27 cellular contexts compared by ENCODE assay signal in genomic region chr17:68470959-68471358, GRCh38.
"Had no signal": no experiment of that assay in that cellular context is flagged by ENCODE, and none has a peak within 500 bp of the region (broad histone marks: within the 10 kb centered on the region; RNA-seq: fewer than 3 reads in every experiment).

No MANE protein-coding gene starts in this region.

- H3K9me3 Mint-ChIP-seq: naive thymus-derived CD8-positive, alpha-beta T cell; neural crest cell; stimulated activated effector memory CD8-positive, alpha-beta T cell treated with anti-CD3 and anti-CD28 coated beads, Interleukin-12 subunit alpha, Interleukin-12 subunit beta, amount 100 ng/mL, for 72 hours; stimulated activated naive CD8-positive, alpha-beta T cell treated with anti-CD3 and anti-CD28 coated beads, Interleukin-15, Interleukin-2, amounts not matched to agents 100 ng/mL and 50 ng/mL, for 24 hours had no signal

- DNase-seq: hippocampal formation; kidney glomerular epithelial cell; left cardiac atrium; lower lobe of right lung; mammary epithelial cell; mesenchymal stem cell; naive thymus-derived CD8-positive, alpha-beta T cell; occipital lobe; ovary; right cardiac atrium; sigmoid colon; small intestine; spleen; stimulated activated CD4-positive, alpha-beta T cell treated with anti-CD3 and anti-CD28 coated beads, Interleukin-4, amount 100 ng/mL, for 24 hours; stimulated activated naive CD4-positive, alpha-beta T cell; tibial artery; trophoblast cell; upper lobe of right lung had no signal

- H3K4me1 ChIP-seq: sigmoid colon had no signal

- ATAC-seq: left cardiac atrium; left lobe of liver; lower lobe of right lung; naive thymus-derived CD8-positive, alpha-beta T cell; right cardiac atrium; stimulated activated effector memory CD8-positive, alpha-beta T cell treated with anti-CD3 and anti-CD28 coated beads, Interleukin-12 subunit alpha, Interleukin-12 subunit beta, amount 100 ng/mL, for 72 hours; upper lobe of right lung had no signal

- H3K27ac ChIP-seq: lower lobe of right lung, neutrophil, ovary, sigmoid colon, spleen, suprapubic skin, thoracic aorta, tibial artery, upper lobe of right lung had no signal

- H3K4me1 Mint-ChIP-seq: stimulated activated effector memory CD8-positive, alpha-beta T cell treated with anti-CD3 and anti-CD28 coated beads, Interleukin-12 subunit alpha, Interleukin-12 subunit beta, amount 100 ng/mL, for 72 hours had no signal

- H3K27ac Mint-ChIP-seq: naive thymus-derived CD8-positive, alpha-beta T cell; nephron; progenitor cell of endocrine pancreas; stimulated activated effector memory CD8-positive, alpha-beta T cell treated with anti-CD3 and anti-CD28 coated beads, Interleukin-12 subunit alpha, Interleukin-12 subunit beta, amount 100 ng/mL, for 72 hours; stimulated activated naive CD8-positive, alpha-beta T cell treated with anti-CD3 and anti-CD28 coated beads, Interleukin-15, Interleukin-2, amounts not matched to agents 100 ng/mL and 50 ng/mL, for 24 hours had no signal

- H3K27me3 ChIP-seq: ovary, spleen, suprapubic skin, tibial artery, upper lobe of right lung had no signal

- H3K4me3 ChIP-seq: lower lobe of right lung, ovary, sigmoid colon, spleen, suprapubic skin, thoracic aorta, tibial artery, upper lobe of right lung had no signal

- H3K36me3 ChIP-seq: lower lobe of right lung, neutrophil, ovary, sigmoid colon, spleen, suprapubic skin, thoracic aorta, tibial artery, upper lobe of right lung had no signal

- H3K27me3 Mint-ChIP-seq: progenitor cell of endocrine pancreas; stimulated activated naive CD8-positive, alpha-beta T cell treated with anti-CD3 and anti-CD28 coated beads, Interleukin-15, Interleukin-2, amounts not matched to agents 100 ng/mL and 50 ng/mL, for 24 hours had no signal

- H3K36me3 Mint-ChIP-seq: naive thymus-derived CD8-positive, alpha-beta T cell; stimulated activated effector memory CD8-positive, alpha-beta T cell treated with anti-CD3 and anti-CD28 coated beads, Interleukin-12 subunit alpha, Interleukin-12 subunit beta, amount 100 ng/mL, for 72 hours had no signal

- H3K9me3 ChIP-seq: lower lobe of right lung, neutrophil, ovary, sigmoid colon, spleen, suprapubic skin, thoracic aorta, tibial artery, upper lobe of right lung had no signal

- H3K4me3 Mint-ChIP-seq: naive thymus-derived CD8-positive, alpha-beta T cell; nephron; neural crest cell; stimulated activated effector memory CD8-positive, alpha-beta T cell treated with anti-CD3 and anti-CD28 coated beads, Interleukin-12 subunit alpha, Interleukin-12 subunit beta, amount 100 ng/mL, for 72 hours; stimulated activated naive CD8-positive, alpha-beta T cell treated with anti-CD3 and anti-CD28 coated beads, Interleukin-15, Interleukin-2, amounts not matched to agents 100 ng/mL and 50 ng/mL, for 24 hours had no signal
